ENCODE assay signal across 28 cellular contexts in genomic region chr11:107494036-107494435, GRCh38.
"Had no signal": no experiment of that assay in that cellular context is flagged by ENCODE, and none has a peak within 500 bp of the region (broad histone marks: within the 10 kb centered on the region; RNA-seq: fewer than 3 reads in every experiment).

No MANE protein-coding gene starts in this region.

- H3K36me3 ChIP-seq: adrenal gland, breast epithelium, MG63, SJCRH30 had no signal

- H3K9me3 ChIP-seq: adrenal gland, breast epithelium, MG63, SJCRH30, SK-N-SH had no signal

- H3K27ac ChIP-seq: adrenal gland, breast epithelium, SJCRH30 had no signal

- H3K4me1 ChIP-seq: adrenal gland, breast epithelium had no signal

- H3K27me3 ChIP-seq: adrenal gland, breast epithelium, MG63, SJCRH30 had no signal

- ATAC-seq: activated CD8-positive, alpha-beta T cell treated with anti-CD3 and anti-CD28 coated beads, Interleukin-2, amount 10 ng/mL, durations not matched to agents 7 days and 5 days; WTC11 had no signal

- H3K4me3 ChIP-seq: adrenal gland, breast epithelium, MG63, SJCRH30 had no signal

- DNase-seq: activated CD4-positive, alpha-beta T cell treated with anti-CD3 and anti-CD28 coated beads for 48 hours; activated CD4-positive, alpha-beta T cell treated with anti-CD3 and anti-CD28 coated beads, Interleukin-2, amount 50 U/mL, for 4 hours; activated CD4-positive, CD25-positive, alpha-beta regulatory T cell treated with anti-CD3 and anti-CD28 coated beads, Interleukin-2, amount 50 U/mL, for 72 hours; activated CD8-positive, alpha-beta memory T cell treated with anti-CD3 and anti-CD28 coated beads, Interleukin-2, amount 50 U/mL, for 48 hours; activated CD8-positive, alpha-beta T cell treated with anti-CD3 and anti-CD28 coated beads, Interleukin-2, amount 10 ng/mL, durations not matched to agents 7 days and 5 days; activated naive CD4-positive, alpha-beta T cell treated with anti-CD3 and anti-CD28 coated beads, Interleukin-2, amount 50 U/mL, for 16 hours; activated naive CD8-positive, alpha-beta T cell treated with anti-CD3 and anti-CD28 coated beads, Interleukin-2, amount 10 ng/mL, durations not matched to agents 7 days and 5 days; activated T-cell treated with anti-CD3 and anti-CD28 coated beads, Interleukin-2, amount 50 U/mL, for 1 hour; adrenal gland; anterior cingulate cortex; caudate nucleus; MG63; MV-4-11; NCI-H1092 treated with DMSO at 0.1 percent for 48 hours; NCI-H1436; NCI-H187 treated with DMSO at 0.1 percent for 48 hours; NCI-H2081 treated with DMSO at 0.1 percent for 48 hours; NCI-H2171 treated with DMSO at 0.1 percent for 48 hours; NCI-H446; NCI-H524; NCI-H748 treated with DMSO at 0.1 percent for 48 hours; Right ventricle myocardium superior; RPMI8226; SJCRH30; SK-N-SH; SW 1271 had no signal
